ENCODE assay signal across 15 cellular contexts in genomic region chr6:138514860-138515540, GRCh38. TPM values are rescaled to one million over a fixed set of nuclear protein-coding genes. Genes with fewer than 3 reads are reported as not detected.
A peak's percentile ranks its signal among the peaks of the same experiment; 100 is the strongest.
DNase-seq lines count a peak whose midpoint lies in the region; ATAC-seq and TF ChIP-seq lines count a peak whose summit lies in the region.
"Had no signal": no experiment of that assay in that cellular context is flagged by ENCODE, and none has a peak within 500 bp of the region (broad histone marks: within the 10 kb centered on the region; RNA-seq: fewer than 3 reads in every experiment).

No MANE protein-coding gene starts in this region.

- H3K79me1 ChIP-seq in trophoblast cell (ENCODE audit: low read length), result no peaks in the 10 kb centered on the region

- H3K23ac ChIP-seq in trophoblast cell (ENCODE audit: low read length), result no peak overlapping the region

- H3K9me3 Mint-ChIP-seq in central memory CD8-positive, alpha-beta T cell, result no peaks in the 10 kb centered on the region

- H3K27me3 ChIP-seq in trophoblast cell (ENCODE audit: insufficient read depth, low read length) (no peaks in the 10 kb centered on the region), hepatocyte (no peaks in the 10 kb centered on the region)
- H3K27me3 ChIP-seq: SJCRH30 had no signal

- H3K27ac Mint-ChIP-seq in central memory CD8-positive, alpha-beta T cell (ENCODE audit: low read depth), result peak overlapping the region; percentile 82

- H3K36me3 ChIP-seq in trophoblast cell (ENCODE audit: control insufficient read depth in 1 of 2, insufficient read depth in 2 of 2, low read length in 2 of 2), result peaks cover 0 to 2% of the 10 kb centered on the region in 2 experiments
- no peaks in the 10 kb centered on the region for H3K36me3 ChIP-seq in hepatocyte (replicated peaks; ENCODE audit: insufficient read depth, low read depth)
- H3K36me3 ChIP-seq: HAP-1, prostate gland, SJCRH30 had no signal

- peak overlapping the region; percentile 70 for H3K4ac ChIP-seq in trophoblast cell (ENCODE audit: low read depth, low read length)

- no peak overlapping the region for H2BK120ac ChIP-seq in trophoblast cell (ENCODE audit: insufficient read depth, low read length, poor library complexity)

- no peak overlapping the region for H3K9ac ChIP-seq in trophoblast cell (ENCODE audit: low read length)

- H3K9me2 ChIP-seq in hepatocyte (replicated peaks; ENCODE audit: insufficient read depth), result no peaks in the 10 kb centered on the region

- intact Hi-C loops in Right ventricle myocardium inferior (cut with DNase I), result loop anchor here (10.0 kb wide), 1 partner anchor 400 kb away; no protein-coding TSS in a partner anchor
- intact Hi-C loops in Right ventricle myocardium superior (cut with DNase I), result loop anchor here (5.0 to 10.0 kb wide), 2 partner anchors 88 to 400 kb away; no protein-coding TSS in a partner anchor

- H4K91ac ChIP-seq in trophoblast cell (ENCODE audit: low read depth, low read length), result no peak overlapping the region

- no peak overlapping the region for H2AK5ac ChIP-seq in trophoblast cell (ENCODE audit: low read length)

- peak overlapping the region; percentile 69 for H3K18ac ChIP-seq in trophoblast cell (ENCODE audit: low read length)

- H3K27ac ChIP-seq in trophoblast cell (ENCODE audit: low read depth, low read length), result no peak overlapping the region
- no peak overlapping the region for H3K27ac ChIP-seq in hepatocyte
- H3K27ac ChIP-seq: prostate gland, SJCRH30 had no signal

- H3K4me3 ChIP-seq in trophoblast cell (ENCODE audit: low read depth, low read length) (no peak overlapping the region), hepatocyte (no peak overlapping the region)
- H3K4me3 ChIP-seq: HAP-1, prostate gland, SJCRH30 had no signal

- H3K4me2 ChIP-seq in trophoblast cell (ENCODE audit: low read length), result no peak overlapping the region
- no peak overlapping the region for H3K4me2 ChIP-seq in hepatocyte

- no peaks in the 10 kb centered on the region for H4K20me1 ChIP-seq in hepatocyte (ENCODE audit: insufficient read depth, poor library complexity, severe bottlenecking)

- H3K4me1 ChIP-seq in trophoblast cell (ENCODE audit: control insufficient read depth in 1 of 2, insufficient read depth in 2 of 2, low read length in 2 of 2) (no peaks in the 10 kb centered on the region), hepatocyte (ENCODE audit: insufficient read depth) (no peaks in the 10 kb centered on the region)
- H3K4me1 ChIP-seq: prostate gland, SJCRH30 had no signal

- H3K9me3 ChIP-seq in trophoblast cell (ENCODE audit: insufficient read depth, low read depth, low read length) (peaks cover 3% of the 10 kb centered on the region), hepatocyte (ENCODE audit: low read depth) (peaks cover 7% of the 10 kb centered on the region)
- H3K9me3 ChIP-seq: prostate gland, SJCRH30 had no signal

- H3K4me3 Mint-ChIP-seq in central memory CD8-positive, alpha-beta T cell, result peak overlapping the region; percentile 21

- no peak overlapping the region for H2BK12ac ChIP-seq in trophoblast cell (ENCODE audit: low read length)

- H2BK5ac ChIP-seq in trophoblast cell (ENCODE audit: low read depth, low read length, poor library complexity), result no peak overlapping the region

- H2AFZ ChIP-seq in trophoblast cell (ENCODE audit: insufficient read depth, low read length, poor library complexity) (no peak overlapping the region), hepatocyte (no peak overlapping the region)

- H3K36me3 Mint-ChIP-seq in central memory CD8-positive, alpha-beta T cell (ENCODE audit: insufficient read depth), result no peaks in the 10 kb centered on the region

- ATAC-seq in Right ventricle myocardium inferior (peak; percentile 39), Right ventricle myocardium superior (ENCODE audit: poor library complexity) (no peak), GM21737 (IDR thresholded peaks at IDR 0.05; ENCODE audit: unreplicated experiment) (no peak)
- peak; percentile 99 for ATAC-seq in central memory CD8-positive, alpha-beta T cell (replicated peaks; ENCODE audit: extremely low read depth, poor library complexity, severe bottlenecking)

- no CpG with 5 or more reads among the region's 9 CpGs for WGBS in trophoblast cell (ENCODE audit: extremely low coverage, insufficient coverage, insufficient read length)
- WGBS in hepatocyte (ENCODE audit: low lambda C conversion rate, missing lambda C conversion rate), result 94% methylated on average over 9 of the region's 9 CpGs

- no peaks in the 10 kb centered on the region for H3K79me2 ChIP-seq in trophoblast cell (ENCODE audit: control insufficient read depth, insufficient read depth, low read length, poor library complexity)
- peaks cover 80% of the 10 kb centered on the region for H3K79me2 ChIP-seq in hepatocyte

- no peak overlapping the region for H4K12ac ChIP-seq in trophoblast cell (ENCODE audit: low read depth, low read length)

- no peak overlapping the region for H3K14ac ChIP-seq in trophoblast cell (ENCODE audit: low read length)

- no peak overlapping the region for H4K8ac ChIP-seq in trophoblast cell (ENCODE audit: low read depth, low read length)

- peaks cover 19% of the 10 kb centered on the region for H3K4me1 Mint-ChIP-seq in central memory CD8-positive, alpha-beta T cell

- peaks cover 23% of the 10 kb centered on the region for H3K27me3 Mint-ChIP-seq in central memory CD8-positive, alpha-beta T cell

- DNase-seq in Right ventricle myocardium inferior (ENCODE audit: missing footprints) (no peak), Right ventricle myocardium superior (no peak), RPMI7951 (ENCODE audit: low read depth) (peak; percentile 23), trophoblast cell (no peak), HT-29 (ENCODE audit: low spot score) (no peak), hepatocyte (ENCODE audit: low spot score) (no peak)
- DNase-seq in central memory CD8-positive, alpha-beta T cell (ENCODE audit: low spot score in 2 of 2), result peak; percentile 18 to 47
- DNase-seq: activated CD8-positive, alpha-beta memory T cell treated with anti-CD3 and anti-CD28 coated beads for 24 hours; effector CD8-positive, alpha-beta T cell; hypothalamus; NCI-H1105; SJCRH30 had no signal

- no peak for TF ChIP-seq CTCF in hepatocyte (IDR thresholded peaks at IDR 0.05; ENCODE audit: poor library complexity)

RNA-seq across cellular contexts. Expression of gene NHSL1, which starts 15.7 kb away (rescaled TPM):
- total RNA-seq in Right ventricle myocardium inferior (56.6 TPM), Right ventricle myocardium superior (44.2 TPM), hepatocyte (58.0 and 58.3 TPM in 2 replicates)
- total RNA-seq in RPMI7951 (2014; rRNA removed; shearing (Covaris generic)), result 4.0 and 9.1 TPM in 2 replicates
- polyA plus RNA-seq in trophoblast cell (2013), result 42.0 and 43.5 TPM in 2 replicates
- total RNA-seq in HT-29 (2014; rRNA removed; shearing (Covaris generic)), result 14.1 and 15.6 TPM in 2 replicates
- polyA plus RNA-seq in hepatocyte, result 39.0 and 43.7 TPM in 2 replicates

Comparison
In these comparisons a context has a peak if more than half of its experiments do, and no peak if none do; other contexts are left out.
1. ATAC-seq: peak in Right ventricle myocardium inferior (single experiment) and central memory CD8-positive, alpha-beta T cell (single experiment); none in Right ventricle myocardium superior (single experiment) and GM21737 (single experiment).
2. DNase-seq: peak in RPMI7951 (single experiment) and central memory CD8-positive, alpha-beta T cell (2 of 2); none in Right ventricle myocardium inferior (single experiment), Right ventricle myocardium superior (single experiment), trophoblast cell (0 of 2), HT-29 (single experiment) and hepatocyte (single experiment).